ENCODE assay signal across 15 cellular contexts in genomic region chr2:2575870-2576386, GRCh38.
DNase-seq lines count a peak whose midpoint lies in the region; ATAC-seq and TF ChIP-seq lines count a peak whose summit lies in the region.
"Had no signal": no experiment of that assay in that cellular context is flagged by ENCODE, and none has a peak within 500 bp of the region (broad histone marks: within the 10 kb centered on the region; RNA-seq: fewer than 3 reads in every experiment).

No MANE protein-coding gene starts in this region.

- intact Hi-C loops in Right ventricle myocardium superior (cut with DNase I) (no loop called here), spleen (cut with DNase I; ENCODE audit: low total_unique reads) (no loop called here)

- H3K27me3 ChIP-seq in right atrium auricular region (no peaks in the 10 kb centered on the region), spleen (replicated peaks in 1 of 7) (peaks cover 0 to 7% (median 0%) of the 10 kb centered on the region in 7 donors), SJCRH30 (no peaks in the 10 kb centered on the region)

- TF ChIP-seq CTCF in right atrium auricular region (IDR thresholded peaks at IDR 0.05) = no peak
- no peak for TF ChIP-seq CTCF in spleen (IDR thresholded peaks at IDR 0.05 in 8 of 11, conservative IDR thresholded peaks at IDR 0.05 in 3 of 11)

- no peak overlapping the region for H3K27ac ChIP-seq in right atrium auricular region
- H3K27ac ChIP-seq in caudate nucleus (ENCODE audit: low read depth, low read length) = peak overlapping the region; percentile 20
- H3K27ac ChIP-seq in spleen = no peak overlapping the region
- no peak overlapping the region for H3K27ac ChIP-seq in SJCRH30
- H3K27ac ChIP-seq: PC-9, RWPE1 had no signal

- no peak for TF ChIP-seq POLR2A in spleen (IDR thresholded peaks at IDR 0.05)

- peak; percentile 50 for DNase-seq in right atrium auricular region (ENCODE audit: low spot score)
- DNase-seq in Right ventricle myocardium superior = no peak
- DNase-seq in NCI-H146 treated with DMSO at 0.1 percent for 48 hours (lab: John Stamatoyannopoulos, UW; ENCODE audit: unreplicated experiment) = peak; percentile 73
- no peak for DNase-seq in caudate nucleus (lab: John Stamatoyannopoulos, UW)
- peak; percentile 47 for DNase-seq in spleen
- no peak for DNase-seq in NCI-H1694 treated with DMSO at 0.1 percent for 48 hours (lab: John Stamatoyannopoulos, UW)
- no peak for DNase-seq in SJCRH30
- DNase-seq in A172 (ENCODE audit: low spot score) = no peak
- DNase-seq: H7, HFFc6, KG1, NCI-H1694, NCI-H2171 treated with DMSO at 0.1 percent for 48 hours, PC-9 had no signal

- H3K9me3 ChIP-seq in right atrium auricular region (no peaks in the 10 kb centered on the region), spleen (peaks cover 0 to 3% (median 0%) of the 10 kb centered on the region in 8 donors), SJCRH30 (replicated peaks) (no peaks in the 10 kb centered on the region; the same call in 1 of the 2 replicates)

- no peaks in the 10 kb centered on the region for H3K4me1 ChIP-seq in right atrium auricular region
- H3K4me1 ChIP-seq in spleen = no peaks in the 10 kb centered on the region
- no peaks in the 10 kb centered on the region for H3K4me1 ChIP-seq in SJCRH30

- no peak overlapping the region for H3K4me3 ChIP-seq in right atrium auricular region
- no peak overlapping the region for H3K4me3 ChIP-seq in spleen
- no peak overlapping the region for H3K4me3 ChIP-seq in SJCRH30
- H3K4me3 ChIP-seq: PC-9 had no signal

- no peak for ATAC-seq in Right ventricle myocardium superior (ENCODE audit: poor library complexity)

- no peaks in the 10 kb centered on the region for H3K36me3 ChIP-seq in right atrium auricular region
- H3K36me3 ChIP-seq in spleen = no peaks in the 10 kb centered on the region
- no peaks in the 10 kb centered on the region for H3K36me3 ChIP-seq in SJCRH30

- 75 to 95% (median 89%) methylated on average over 1 to 5 of the region's 5 CpGs for WGBS in spleen, 5 donors

Comparison
In these comparisons a context has a peak if more than half of its experiments do, and no peak if none do; other contexts are left out.
1. DNase-seq: peak in right atrium auricular region (single experiment), NCI-H146 treated with DMSO at 0.1 percent for 48 hours (single experiment) and spleen (single experiment); none in Right ventricle myocardium superior (single experiment), caudate nucleus (0 of 61), NCI-H1694 treated with DMSO at 0.1 percent for 48 hours (single experiment), SJCRH30 (0 of 2) and A172 (single experiment).